ENCODE assay signal across 8 cellular contexts in genomic region chr6:3825331-3825831, GRCh38. TPM values are rescaled to one million over a fixed set of nuclear protein-coding genes. Genes with fewer than 3 reads are reported as not detected.
DNase-seq lines count a peak whose midpoint lies in the region; FAIRE-seq and TF ChIP-seq lines count a peak whose summit lies in the region.

No MANE protein-coding gene starts in this region.

- H3K27me3 Mint-ChIP-seq in H9 (ENCODE audit: low read depth) = peaks cover 13% of the 10 kb centered on the region
- peaks cover 0 to 1% of the 10 kb centered on the region in 2 donors for H3K27me3 Mint-ChIP-seq in CD4-positive, alpha-beta memory T cell

- peak; percentile 70 for TF ChIP-seq CTCF in H9 (conservative IDR thresholded peaks at IDR 0.05)
- TF ChIP-seq CTCF in mammary epithelial cell (conservative IDR thresholded peaks at IDR 0.05 in 1 of 2, IDR thresholded peaks at IDR 0.05 in 1 of 2; ENCODE audit: extremely low read depth in 1 of 2, insufficient read depth in 1 of 2, low read depth in 1 of 2, low read length in 2 of 2) = peak; percentile 61 to 62
- TF ChIP-seq CTCF in keratinocyte (optimal IDR thresholded peaks at IDR 0.05 in 1 of 3, IDR thresholded peaks at IDR 0.05 in 1 of 3, conservative IDR thresholded peaks at IDR 0.05 in 1 of 3; ENCODE audit: extremely low read depth in 1 of 3, insufficient read depth in 2 of 3, low read length in 3 of 3) = peak; percentile 61 to 91 (median 69)

- H2BK5ac ChIP-seq in H9 (ENCODE audit: insufficient read length, low read length) = no peak overlapping the region

- H3K56ac ChIP-seq in H9 (ENCODE audit: insufficient read length, low read depth, low read length) = no peak overlapping the region

- no peaks in the 10 kb centered on the region for H3K79me2 ChIP-seq in H9 (ENCODE audit: insufficient read depth, low read length)
- no peaks in the 10 kb centered on the region for H3K79me2 ChIP-seq in mammary epithelial cell (ENCODE audit: insufficient read depth, low read length)
- no peaks in the 10 kb centered on the region for H3K79me2 ChIP-seq in keratinocyte (ENCODE audit: control insufficient read depth, insufficient read depth, low read length)

- no peak overlapping the region for H3K23ac ChIP-seq in H9 (ENCODE audit: insufficient read length, low read depth, low read length)

- no peak overlapping the region for H3K4me3 Mint-ChIP-seq in H9
- no peak overlapping the region for H3K4me3 Mint-ChIP-seq in CD4-positive, alpha-beta memory T cell

- no peaks in the 10 kb centered on the region for H3K27me3 ChIP-seq in H9 (ENCODE audit: insufficient read depth, low read length)
- H3K27me3 ChIP-seq in mammary epithelial cell (ENCODE audit: insufficient read depth, low read length) = no peaks in the 10 kb centered on the region
- no peaks in the 10 kb centered on the region for H3K27me3 ChIP-seq in keratinocyte (ENCODE audit: control insufficient read depth, extremely low read depth, insufficient read depth, low read length)
- H3K27me3 ChIP-seq in CD4-positive, alpha-beta memory T cell (ENCODE audit: insufficient read depth, low read length) = no peaks in the 10 kb centered on the region

- H3K23me2 ChIP-seq in H9 (ENCODE audit: insufficient read length, low read depth, low read length, poor library complexity, severe bottlenecking) = no peaks in the 10 kb centered on the region

- intact Hi-C loops in mammary epithelial cell (cut with micrococcal nuclease) = loop anchor here (1.0 kb wide), 4 partner anchors 16 to 108 kb away; no protein-coding TSS in a partner anchor
- intact Hi-C loops in CD4-positive, alpha-beta memory T cell (cut with micrococcal nuclease) = no loop called here

- CTCF ChIA-PET in mammary epithelial cell (lab: Charles Lee; ENCODE audit: low non-redundant PET) = interaction anchor here (0.7 to 1.0 kb wide), 2 partner anchors 9 to 24 kb away, joined by 8 read pairs; partner anchors contain the start of gene FAM50B
- CTCF ChIA-PET in CD4-positive, alpha-beta memory T cell (lab: Charles Lee; ENCODE audit: partially characterized antibody) = interaction anchor here (1.1 kb wide), 1 partner anchor 23 kb away, joined by 3 read pairs; the partner anchor contains the start of gene FAM50B

- no peaks in the 10 kb centered on the region for H3K9me3 ChIP-seq in H9 (ENCODE audit: control insufficient read depth, low read depth, low read length)
- no peaks in the 10 kb centered on the region for H3K9me3 ChIP-seq in mammary epithelial cell (replicated peaks; ENCODE audit: insufficient read depth, low read length)
- no peaks in the 10 kb centered on the region for H3K9me3 ChIP-seq in keratinocyte (ENCODE audit: control insufficient read depth, low read depth, low read length)
- no peaks in the 10 kb centered on the region for H3K9me3 ChIP-seq in CD4-positive, alpha-beta memory T cell (ENCODE audit: control insufficient read depth in 1 of 2, low read length in 2 of 2)

- DNase-seq in H9 (peak; percentile 83), mammary epithelial cell (peak; percentile 60), keratinocyte (ENCODE audit: low read depth, low spot score) (no peak), SIG-M5 (lab: John Stamatoyannopoulos, UW) (no peak), NCI-H748 treated with DMSO at 0.1 percent for 48 hours (lab: John Stamatoyannopoulos, UW) (no peak), SKM-1 treated with dmso at 0.1 percent for 144 hours (lab: John Stamatoyannopoulos, UW; ENCODE audit: unreplicated experiment) (no peak)
- no peak for DNase-seq in CD4-positive, alpha-beta memory T cell

- no peaks in the 10 kb centered on the region for H3K79me1 ChIP-seq in H9 (ENCODE audit: insufficient read depth, low read depth, low read length, poor library complexity, severe bottlenecking)

- H4K20me1 ChIP-seq in H9 (ENCODE audit: control insufficient read depth, insufficient read depth, insufficient read length) = no peaks in the 10 kb centered on the region
- H4K20me1 ChIP-seq in mammary epithelial cell (ENCODE audit: insufficient read depth, low read length) = no peaks in the 10 kb centered on the region
- no peaks in the 10 kb centered on the region for H4K20me1 ChIP-seq in keratinocyte (ENCODE audit: control insufficient read depth, extremely low read depth, insufficient read depth, low read length)

- H2BK12ac ChIP-seq in H9 (ENCODE audit: insufficient read length, low read depth, low read length) = no peak overlapping the region

- peak; percentile 29 for FAIRE-seq in keratinocyte (lab: Jason Lieb, UNC)

- in situ Hi-C loops in mammary epithelial cell (cut with MboI; ENCODE audit: low sequenced_read_pairs in 2 of 2) = loop anchor here in 1 of 2 donors (5.0 kb wide), 1 partner anchor 78 kb away; no protein-coding TSS in a partner anchor

- H3K4me1 Mint-ChIP-seq in H9 = peaks cover 29 to 37% of the 10 kb centered on the region in 2 experiments
- no peaks in the 10 kb centered on the region for H3K4me1 Mint-ChIP-seq in CD4-positive, alpha-beta memory T cell

- no peak overlapping the region for H2AK5ac ChIP-seq in H9 (ENCODE audit: insufficient read length, low read length)

- H3K18ac ChIP-seq in H9 (ENCODE audit: insufficient read length, low read depth, low read length) = no peak overlapping the region

- H3K27ac ChIP-seq in H9 (ENCODE audit: insufficient read length, low read depth, low read length) (no peak overlapping the region), mammary epithelial cell (ENCODE audit: insufficient read depth, low read depth, low read length) (peak overlapping the region; percentile 91), keratinocyte (ENCODE audit: control insufficient read depth, insufficient read depth, low read length) (peak overlapping the region; percentile 85), skin epidermis (peak overlapping the region in 20 of 21 experiments; percentile 39 to 89 (median 81))
- H3K27ac ChIP-seq in CD4-positive, alpha-beta memory T cell (ENCODE audit: low read depth, low read length) = no peak overlapping the region

- H2BK120ac ChIP-seq in H9 (ENCODE audit: low read depth, low read length, poor library complexity, severe bottlenecking) = no peak overlapping the region

- dilution Hi-C loops in mammary epithelial cell (cut with HindIII; ENCODE audit: low sequenced_read_pairs) (no loop called here), keratinocyte (cut with MboI; ENCODE audit: extremely low pct_ligation_motif_present, low sequenced_read_pairs) (no loop called here)

- H3K4me3 ChIP-seq in mammary epithelial cell (replicated peaks in 1 of 3; ENCODE audit: insufficient read depth in 1 of 3, low read depth in 2 of 3, low read length in 3 of 3) = peak overlapping the region in 1 of 3 experiments; percentile 11
- H3K4me3 ChIP-seq in keratinocyte (ENCODE audit: control insufficient read depth in 2 of 3, extremely low read depth in 1 of 3, insufficient read depth in 2 of 3, low read depth in 1 of 3, low read length in 3 of 3) = peak overlapping the region in 1 of 3 experiments; percentile 10
- H3K4me3 ChIP-seq in skin epidermis = peak overlapping the region in 1 of 7 experiments; percentile 2
- no peak overlapping the region for H3K4me3 ChIP-seq in CD4-positive, alpha-beta memory T cell (ENCODE audit: low read length in 2 of 2)

- no peaks in the 10 kb centered on the region for H3K4me1 ChIP-seq in H9 (ENCODE audit: insufficient read depth, low read length)
- H3K4me1 ChIP-seq in mammary epithelial cell (ENCODE audit: insufficient read depth, low read length) = peaks cover 55% of the 10 kb centered on the region
- H3K4me1 ChIP-seq in keratinocyte (ENCODE audit: control insufficient read depth, extremely low read depth, insufficient read depth, low read length) = peaks cover 51% of the 10 kb centered on the region
- no peaks in the 10 kb centered on the region for H3K4me1 ChIP-seq in CD4-positive, alpha-beta memory T cell (ENCODE audit: insufficient read depth, low read length)

- BruUV-seq in mammary epithelial cell (replicated peaks; lab: Mats Ljungman, UMichigan) = no TSS peak

- H2BK15ac ChIP-seq in H9 (ENCODE audit: low read depth, low read length) = no peak overlapping the region

- no peak overlapping the region for H4K91ac ChIP-seq in H9 (ENCODE audit: insufficient read length, low read depth, low read length)

- H4K8ac ChIP-seq in H9 (replicated peaks; ENCODE audit: insufficient read length, low read depth, low read length) = no peak overlapping the region

- no peaks in the 10 kb centered on the region for H3K36me3 ChIP-seq in mammary epithelial cell (ENCODE audit: insufficient read depth, low read length)
- no peaks in the 10 kb centered on the region for H3K36me3 ChIP-seq in keratinocyte (ENCODE audit: control insufficient read depth in 2 of 2, extremely low read depth in 1 of 2, insufficient read depth in 2 of 2, low read length in 2 of 2)
- H3K36me3 ChIP-seq in CD4-positive, alpha-beta memory T cell (ENCODE audit: insufficient read depth, low read length) = no peaks in the 10 kb centered on the region

- WGBS in H9 (ENCODE audit: extremely low coverage, insufficient read length, low lambda C conversion rate) = no CpG with 5 or more reads among the region's 15 CpGs
- WGBS in mammary epithelial cell (ENCODE audit: low coverage, missing lambda C conversion rate) = 0% methylated on average over 11 of the region's 15 CpGs

- H3K27ac Mint-ChIP-seq in H9 = no peak overlapping the region
- H3K27ac Mint-ChIP-seq in CD4-positive, alpha-beta memory T cell = no peak overlapping the region

- H2AFZ ChIP-seq in H9 (ENCODE audit: low read length) = no peak overlapping the region
- peak overlapping the region; percentile 82 for H2AFZ ChIP-seq in mammary epithelial cell (ENCODE audit: low read depth, low read length)
- H2AFZ ChIP-seq in keratinocyte (ENCODE audit: control insufficient read depth, low read length) = peak overlapping the region; percentile 36

- H3K9ac ChIP-seq in H9 (ENCODE audit: extremely low read depth, insufficient read length, low read length) (no peak overlapping the region), mammary epithelial cell (ENCODE audit: insufficient read depth, low read length) (peak overlapping the region; percentile 77), keratinocyte (ENCODE audit: control insufficient read depth, extremely low read depth, insufficient read depth, low read length) (peak overlapping the region; percentile 62)

- H3K4ac ChIP-seq in H9 (ENCODE audit: low read depth, low read length) = no peak overlapping the region

- no peak overlapping the region for H2BK20ac ChIP-seq in H9 (ENCODE audit: low read depth, low read length, poor library complexity, severe bottlenecking)

- POLR2A ChIA-PET in CD4-positive, alpha-beta memory T cell (lab: Charles Lee; ENCODE audit: partially characterized antibody) = no interaction called here

- H4K5ac ChIP-seq in H9 (ENCODE audit: insufficient read length, low read depth, low read length) = no peak overlapping the region

- H3K4me2 ChIP-seq in H9 (ENCODE audit: insufficient read depth, insufficient read length, low read length) = no peak overlapping the region
- peak overlapping the region; percentile 80 for H3K4me2 ChIP-seq in mammary epithelial cell (ENCODE audit: insufficient read depth, low read depth, low read length)
- peak overlapping the region; percentile 77 for H3K4me2 ChIP-seq in keratinocyte (ENCODE audit: control insufficient read depth, extremely low read depth, insufficient read depth, low read depth, low read length)

- H3K9me3 Mint-ChIP-seq in H9 = no peaks in the 10 kb centered on the region
- H3K9me3 Mint-ChIP-seq in CD4-positive, alpha-beta memory T cell = peaks cover 0 to 1% (median 0%) of the 10 kb centered on the region in 8 donors

- H3T11ph ChIP-seq in H9 (ENCODE audit: low read length) = no peak overlapping the region

- H3K14ac ChIP-seq in H9 (ENCODE audit: insufficient read depth, low read length) = no peak overlapping the region

- H3K36me3 Mint-ChIP-seq in H9 (ENCODE audit: insufficient read depth in 1 of 3, low read depth in 3 of 3) = no peaks in the 10 kb centered on the region; a peak in 1 of 7 replicates
- no peaks in the 10 kb centered on the region for H3K36me3 Mint-ChIP-seq in CD4-positive, alpha-beta memory T cell

- no peaks in the 10 kb centered on the region for H3K9me1 ChIP-seq in keratinocyte (ENCODE audit: control insufficient read depth, extremely low read depth, insufficient read depth, low read length)

RNA-seq across cellular contexts. Expression of gene FAM50B, which starts 23.8 kb away (rescaled TPM):
- total RNA-seq in H9 (2021) (3.3 and 3.8 TPM in 2 replicates), mammary epithelial cell (1 to 10 TPM; 4.4 to 7.3 TPM)
- polyA plus RNA-seq in mammary epithelial cell (6.6 TPM), keratinocyte (3.8 to 4.0 TPM (median 3.9 TPM) in 3 replicates)
- polyA minus RNA-seq in mammary epithelial cell (0.52 TPM), keratinocyte (0.69 to 1.6 TPM (median 1.1 TPM) in 3 replicates)
- 0.80 TPM for polyA plus RNA-seq in keratinocyte (2011; ENCODE audit: low read depth)
- polyA plus RNA-seq in keratinocyte (2011; cell fraction: cytosol; rRNA removed) = 2.9 and 4.1 TPM in 2 replicates
- 3.7 and 3.8 TPM in 2 replicates for polyA plus RNA-seq in keratinocyte (2011; cell fraction: nucleus; rRNA removed)
- polyA plus RNA-seq in keratinocyte (2012; ENCODE audit: low replicate concordance) = 2.8 and 5.9 TPM in 2 replicates
- 4.8 TPM for polyA minus RNA-seq in keratinocyte (2011; cell fraction: cytosol; rRNA and poly(A)+ RNA removed)
- polyA minus RNA-seq in keratinocyte (2011; cell fraction: nucleus; rRNA and poly(A)+ RNA removed) = 1.7 and 1.8 TPM in 2 replicates
- total RNA-seq in CD4-positive, alpha-beta memory T cell = 10 to 100 TPM; 15.0 to 15.4 TPM
- 10 to 100 TPM in 1 of 2 donors, 1 to 10 TPM in 1; 4.5 to 19.4 TPM for polyA plus RNA-seq in CD4-positive, alpha-beta memory T cell

Comparison
In these comparisons a context has a peak if more than half of its experiments do, and no peak if none do; other contexts are left out.
1. DNase-seq: peak in H9 (single experiment) and mammary epithelial cell (single experiment); none in keratinocyte (single experiment), SIG-M5 (single experiment), CD4-positive, alpha-beta memory T cell (0 of 5), NCI-H748 treated with DMSO at 0.1 percent for 48 hours (single experiment) and SKM-1 treated with dmso at 0.1 percent for 144 hours (single experiment).
2. H3K27ac ChIP-seq: peak in mammary epithelial cell (single experiment), keratinocyte (single experiment) and skin epidermis (20 of 21); none in H9 (single experiment) and CD4-positive, alpha-beta memory T cell (single experiment).
3. Peak in every context shown above with its lines, with median percentiles within 50 percentile points of each other: CTCF ChIP-seq.